ENCODE assay signal across 31 cellular contexts in genomic region chr22:47570851-47571250, GRCh38.
"Had no signal": no experiment of that assay in that cellular context is flagged by ENCODE, and none has a peak within 500 bp of the region (broad histone marks: within the 10 kb centered on the region; RNA-seq: fewer than 3 reads in every experiment).

No MANE protein-coding gene starts in this region.

- H3K4me3 ChIP-seq: body of pancreas, breast epithelium had no signal

- H3K36me3 Mint-ChIP-seq: activated CD4-positive, alpha-beta memory T cell treated with anti-CD3 and anti-CD28 coated beads for 36 hours; activated naive CD4-positive, alpha-beta T cell treated with anti-CD3 and anti-CD28 coated beads, Interleukin-2, amount 10 ng/mL, durations not matched to agents 7 days and 5 days; activated naive CD4-positive, alpha-beta T cell treated with anti-CD3 and anti-CD28 coated beads, Interleukin-2, amount 50 U/mL, for 24 hours; activated naive CD8-positive, alpha-beta T cell; activated naive CD8-positive, alpha-beta T cell treated with anti-CD3 and anti-CD28 coated beads, Interleukin-2, amount 10 ng/mL, durations not matched to agents 7 days and 5 days had no signal

- H3K27ac Mint-ChIP-seq: activated B cell treated with CpG ODN at 0.5 μM for 24 hours; activated CD4-positive, alpha-beta memory T cell treated with anti-CD3 and anti-CD28 coated beads for 36 hours; activated CD4-positive, alpha-beta T cell treated with anti-CD3 and anti-CD28 coated beads, Interleukin-2, amount 10 ng/mL, durations not matched to agents 24 days and 14 days; activated CD8-positive, alpha-beta T cell treated with anti-CD3 and anti-CD28 coated beads for 36 hours; activated naive CD4-positive, alpha-beta T cell treated with anti-CD3 and anti-CD28 coated beads, Interleukin-2, amount 10 ng/mL, durations not matched to agents 7 days and 5 days; activated naive CD4-positive, alpha-beta T cell treated with anti-CD3 and anti-CD28 coated beads, Interleukin-2, amount 50 U/mL, for 24 hours; activated naive CD8-positive, alpha-beta T cell; activated naive CD8-positive, alpha-beta T cell treated with anti-CD3 and anti-CD28 coated beads, Interleukin-2, amount 10 ng/mL, durations not matched to agents 7 days and 5 days; activated naive CD8-positive, alpha-beta T cell treated with anti-CD3 and anti-CD28 coated beads, Interleukin-2, amount 50 U/mL, for 24 hours; activated T-cell treated with anti-CD3 and anti-CD28 coated beads, Interleukin-2, amount 50 U/mL, for 24 hours; activated T-helper 2 cell treated with anti-CD3 and anti-CD28 coated beads, Interferon-gamma antibody, Interleukin-2, Interleukin-4, amounts not matched to agents 10 μg/mL and 5 μg/mL and 100 μg/mL, durations not matched to agents 14 hours and 24 hours and 36 hours; T-helper 1 cell treated with Interleukin-12 subunit alpha and Interleukin-12 subunit beta and Interleukin-4 antibody, amounts not matched to agents 30 μg/mL and 1 μg/mL, for 36 hours; T-helper 2 cell treated with Interferon-gamma antibody and Interleukin-4, amounts not matched to agents 5 μg/mL and 100 μg/mL, for 36 hours had no signal

- H3K9me3 Mint-ChIP-seq: activated B cell treated with CpG ODN at 0.5 μM for 24 hours; activated CD4-positive, alpha-beta memory T cell treated with anti-CD3 and anti-CD28 coated beads for 36 hours; activated CD4-positive, alpha-beta T cell treated with anti-CD3 and anti-CD28 coated beads, Interleukin-2, amount 10 ng/mL, durations not matched to agents 24 days and 14 days; activated CD8-positive, alpha-beta T cell treated with anti-CD3 and anti-CD28 coated beads for 36 hours; activated naive CD4-positive, alpha-beta T cell treated with anti-CD3 and anti-CD28 coated beads, Interleukin-2, amount 50 U/mL, for 24 hours; activated naive CD8-positive, alpha-beta T cell treated with anti-CD3 and anti-CD28 coated beads, Interleukin-2, amount 10 ng/mL, durations not matched to agents 7 days and 5 days; activated naive CD8-positive, alpha-beta T cell treated with anti-CD3 and anti-CD28 coated beads, Interleukin-2, amount 50 U/mL, for 24 hours; activated T-cell treated with anti-CD3 and anti-CD28 coated beads, Interleukin-2, amount 50 U/mL, for 24 hours; activated T-helper 2 cell treated with anti-CD3 and anti-CD28 coated beads, Interferon-gamma antibody, Interleukin-2, Interleukin-4, amounts not matched to agents 10 μg/mL and 5 μg/mL and 100 μg/mL, durations not matched to agents 14 hours and 24 hours and 36 hours; T-helper 1 cell treated with Interleukin-12 subunit alpha and Interleukin-12 subunit beta and Interleukin-4 antibody, amounts not matched to agents 30 μg/mL and 1 μg/mL, for 36 hours; T-helper 2 cell treated with Interferon-gamma antibody and Interleukin-4, amounts not matched to agents 5 μg/mL and 100 μg/mL, for 36 hours had no signal

- H3K27ac ChIP-seq: body of pancreas, brain microvascular endothelial cell, breast epithelium, VCaP had no signal

- H3K9me3 ChIP-seq: body of pancreas, breast epithelium had no signal

- H3K4me1 Mint-ChIP-seq: activated B cell treated with CpG ODN at 0.5 μM for 24 hours; activated CD4-positive, alpha-beta T cell treated with anti-CD3 and anti-CD28 coated beads, Interleukin-2, amount 10 ng/mL, durations not matched to agents 24 days and 14 days; activated naive CD4-positive, alpha-beta T cell treated with anti-CD3 and anti-CD28 coated beads, Interleukin-2, amount 10 ng/mL, durations not matched to agents 7 days and 5 days; activated naive CD4-positive, alpha-beta T cell treated with anti-CD3 and anti-CD28 coated beads, Interleukin-2, amount 50 U/mL, for 24 hours; activated naive CD8-positive, alpha-beta T cell treated with anti-CD3 and anti-CD28 coated beads, Interleukin-2, amount 10 ng/mL, durations not matched to agents 7 days and 5 days; activated naive CD8-positive, alpha-beta T cell treated with anti-CD3 and anti-CD28 coated beads, Interleukin-2, amount 50 U/mL, for 24 hours had no signal

- H3K27me3 Mint-ChIP-seq: activated B cell treated with CpG ODN at 0.5 μM for 24 hours; activated CD4-positive, alpha-beta memory T cell treated with anti-CD3 and anti-CD28 coated beads for 36 hours; activated CD4-positive, alpha-beta T cell treated with anti-CD3 and anti-CD28 coated beads, Interleukin-2, amount 10 ng/mL, durations not matched to agents 24 days and 14 days; activated CD8-positive, alpha-beta T cell treated with anti-CD3 and anti-CD28 coated beads for 36 hours; activated naive CD4-positive, alpha-beta T cell treated with anti-CD3 and anti-CD28 coated beads, Interleukin-2, amount 10 ng/mL, durations not matched to agents 7 days and 5 days; activated naive CD8-positive, alpha-beta T cell had no signal

- H3K27me3 ChIP-seq: body of pancreas, brain microvascular endothelial cell had no signal

- H3K36me3 ChIP-seq: brain microvascular endothelial cell, breast epithelium had no signal

- H3K4me3 Mint-ChIP-seq: activated B cell treated with CpG ODN at 0.5 μM for 24 hours; activated CD4-positive, alpha-beta memory T cell treated with anti-CD3 and anti-CD28 coated beads for 36 hours; activated CD4-positive, alpha-beta T cell treated with anti-CD3 and anti-CD28 coated beads, Interleukin-2, amount 10 ng/mL, durations not matched to agents 24 days and 14 days; activated CD8-positive, alpha-beta T cell treated with anti-CD3 and anti-CD28 coated beads for 36 hours; activated naive CD4-positive, alpha-beta T cell treated with anti-CD3 and anti-CD28 coated beads, Interleukin-2, amount 10 ng/mL, durations not matched to agents 7 days and 5 days; activated naive CD4-positive, alpha-beta T cell treated with anti-CD3 and anti-CD28 coated beads, Interleukin-2, amount 50 U/mL, for 24 hours; activated naive CD8-positive, alpha-beta T cell; activated naive CD8-positive, alpha-beta T cell treated with anti-CD3 and anti-CD28 coated beads, Interleukin-2, amount 10 ng/mL, durations not matched to agents 7 days and 5 days; activated naive CD8-positive, alpha-beta T cell treated with anti-CD3 and anti-CD28 coated beads, Interleukin-2, amount 50 U/mL, for 24 hours; activated T-cell treated with anti-CD3 and anti-CD28 coated beads, Interleukin-2, amount 50 U/mL, for 24 hours; T-helper 1 cell treated with Interleukin-12 subunit alpha and Interleukin-12 subunit beta and Interleukin-4 antibody, amounts not matched to agents 30 μg/mL and 1 μg/mL, for 36 hours; T-helper 2 cell treated with Interferon-gamma antibody and Interleukin-4, amounts not matched to agents 5 μg/mL and 100 μg/mL, for 36 hours had no signal

- ATAC-seq: activated CD8-positive, alpha-beta T cell treated with anti-CD3 and anti-CD28 coated beads for 36 hours; activated naive CD8-positive, alpha-beta T cell treated with anti-CD3 and anti-CD28 coated beads, Interleukin-2, amount 50 U/mL, for 24 hours; body of pancreas had no signal

- H3K4me1 ChIP-seq: body of pancreas, breast epithelium had no signal

- DNase-seq: activated B cell treated with CpG ODN at 0.5 μM for 24 hours; activated CD4-positive, alpha-beta memory T cell treated with anti-CD3 and anti-CD28 coated beads for 36 hours; activated CD4-positive, alpha-beta T cell treated with anti-CD3 and anti-CD28 coated beads for 4 hours; activated CD4-positive, alpha-beta T cell treated with anti-CD3 and anti-CD28 coated beads, Interleukin-2, amount 10 ng/mL, durations not matched to agents 24 days and 14 days; activated CD4-positive, alpha-beta T cell treated with anti-CD3 and anti-CD28 coated beads, Interleukin-2, amount 50 U/mL, for 1 hour; activated CD4-positive, alpha-beta T cell treated with anti-CD3 and anti-CD28 coated beads, Interleukin-2, amount 50 U/mL, for 4 hours; activated CD4-positive, CD25-positive, alpha-beta regulatory T cell treated with anti-CD3 and anti-CD28 coated beads, Interleukin-2, amount 50 U/mL, for 72 hours; activated CD8-positive, alpha-beta T cell treated with anti-CD3 and anti-CD28 coated beads for 36 hours; activated effector memory CD4-positive, alpha-beta T cell treated with Interleukin-2 at 50 U/mL for 16 hours; activated gamma-delta T cell; activated naive CD4-positive, alpha-beta T cell treated with anti-CD3 and anti-CD28 coated beads, Interleukin-2, amount 10 ng/mL, durations not matched to agents 7 days and 5 days; activated naive CD4-positive, alpha-beta T cell treated with Interleukin-2 at 50 U/mL for 16 hours; activated naive CD8-positive, alpha-beta T cell treated with anti-CD3 and anti-CD28 coated beads, Interleukin-2, amount 10 ng/mL, durations not matched to agents 7 days and 5 days; activated naive CD8-positive, alpha-beta T cell treated with anti-CD3 and anti-CD28 coated beads, Interleukin-2, amount 50 U/mL, for 24 hours; activated T-cell treated with anti-CD3 and anti-CD28 coated beads, Interleukin-2, amount 50 U/mL, for 24 hours; activated T-cell treated with anti-CD3 and anti-CD28 coated beads, Interleukin-2, amount 50 U/mL, for 48 hours; amygdala; body of pancreas; brain microvascular endothelial cell; central memory CD4-positive, alpha-beta T cell; SW 1271; T-helper 1 cell; T-helper 2 cell; T-helper 9 cell had no signal
